In genomic region chr17:49849711-49850610, GRCh38 we compare ENCODE assay signal across 10 cellular contexts. TPM values are rescaled to one million over a fixed set of nuclear protein-coding genes. Genes with fewer than 3 reads are reported as not detected.
DNase-seq lines count a peak whose midpoint lies in the region; ATAC-seq and TF ChIP-seq lines count a peak whose summit lies in the region.
"Had no signal": no experiment of that assay in that cellular context is flagged by ENCODE, and none has a peak within 500 bp of the region (broad histone marks: within the 10 kb centered on the region; RNA-seq: fewer than 3 reads in every experiment).

No MANE protein-coding gene starts in this region.

- H3K27me3 ChIP-seq in breast epithelium, result no peaks in the 10 kb centered on the region
- peaks cover 8 to 16% of the 10 kb centered on the region in 2 experiments for H3K27me3 ChIP-seq in mesenchymal stem cell (ENCODE audit: control insufficient read depth in 1 of 2, insufficient read depth in 1 of 2, low read length in 2 of 2)
- peaks cover 0 to 10% (median 0%) of the 10 kb centered on the region in 45 donors for H3K27me3 ChIP-seq in dorsolateral prefrontal cortex

- H3K9me3 ChIP-seq in breast epithelium (no peaks in the 10 kb centered on the region), mesenchymal stem cell (ENCODE audit: control insufficient read depth, low read length) (no peaks in the 10 kb centered on the region)
- H3K9me3 ChIP-seq: left lung had no signal

- H3K36me3 ChIP-seq in breast epithelium (no peaks in the 10 kb centered on the region), mesenchymal stem cell (ENCODE audit: control insufficient read depth in 1 of 2, insufficient read depth in 2 of 2, low read depth in 1 of 2, low read length in 2 of 2) (peaks cover 0 to 36% of the 10 kb centered on the region in 2 experiments)

- H4K8ac ChIP-seq in mesenchymal stem cell (ENCODE audit: low read length), result no peak overlapping the region

- no peak overlapping the region for H3K18ac ChIP-seq in mesenchymal stem cell (ENCODE audit: low read depth in 1 of 2, low read length in 2 of 2)

- H3K79me1 ChIP-seq in mesenchymal stem cell (replicated peaks; ENCODE audit: low read length, poor library complexity, severe bottlenecking), result peaks cover 4% of the 10 kb centered on the region

- no peak overlapping the region for H2AFZ ChIP-seq in mesenchymal stem cell (ENCODE audit: low read depth, low read length)

- H2BK120ac ChIP-seq in mesenchymal stem cell (ENCODE audit: low read depth, low read length), result no peak overlapping the region

- intact Hi-C loops in MCF 10A (cut with micrococcal nuclease), result no loop called here
- intact Hi-C loops in breast epithelium (cut with DNase I; ENCODE audit: low total_unique reads), result loop anchor here (10.0 kb wide), 2 partner anchors 145 to 275 kb away; partner anchors contain the start of genes NXPH3 and SLC35B1
- intact Hi-C loops in dorsolateral prefrontal cortex (cut with DNase I), result no loop called here

- 89% methylated on average over 11 of the region's 11 CpGs for WGBS in mesenchymal stem cell

- DNase-seq in MCF 10A (ENCODE audit: unreplicated experiment) (no peak), breast epithelium (ENCODE audit: low spot score in 2 of 2) (no peak), mesenchymal stem cell (no peak), type B pancreatic cell (ENCODE audit: extremely low spot score, unreplicated experiment) (no peak), NCI-H1048 (lab: John Stamatoyannopoulos, UW) (no peak), dorsolateral prefrontal cortex (no peak)
- DNase-seq in activated CD4-positive, alpha-beta memory T cell treated with anti-CD3 and anti-CD28 coated beads, Interleukin-2, amount 10 ng/mL, durations not matched to agents 7 days and 5 days, result no peak

- no peak overlapping the region for H3K23ac ChIP-seq in mesenchymal stem cell (ENCODE audit: low read length in 2 of 2)

- peaks cover 5 to 6% of the 10 kb centered on the region in 2 donors for H3K4me1 ChIP-seq in breast epithelium
- peaks cover 13% of the 10 kb centered on the region for H3K4me1 ChIP-seq in mesenchymal stem cell (ENCODE audit: control insufficient read depth, insufficient read depth, low read depth, low read length)

- peak overlapping the region; percentile 69 for H2AK5ac ChIP-seq in mesenchymal stem cell (ENCODE audit: low read length, severe bottlenecking)

- no peaks in the 10 kb centered on the region for H3K36me3 Mint-ChIP-seq in MCF 10A (ENCODE audit: insufficient read depth, unreplicated experiment)
- no peaks in the 10 kb centered on the region for H3K36me3 Mint-ChIP-seq in activated CD4-positive, alpha-beta memory T cell treated with anti-CD3 and anti-CD28 coated beads, Interleukin-2, amount 10 ng/mL, durations not matched to agents 7 days and 5 days (ENCODE audit: low read depth)
- peaks cover 3% of the 10 kb centered on the region for H3K36me3 Mint-ChIP-seq in type B pancreatic cell

- H3K14ac ChIP-seq in mesenchymal stem cell (ENCODE audit: low read length in 2 of 2), result no peak overlapping the region

- no peak overlapping the region for H2BK12ac ChIP-seq in mesenchymal stem cell (ENCODE audit: low read length in 2 of 2)

- no peak for ATAC-seq in HG03442 (IDR thresholded peaks at IDR 0.05; ENCODE audit: unreplicated experiment)

- H3K4me3 ChIP-seq in breast epithelium (no peak overlapping the region), mesenchymal stem cell (ENCODE audit: insufficient read depth in 1 of 2, low read depth in 1 of 2, low read length in 2 of 2) (no peak overlapping the region), dorsolateral prefrontal cortex (peak overlapping the region in 5 of 59 donors; percentile 1 to 68 (median 66))

- TF ChIP-seq CTCF in MCF 10A (IDR thresholded peaks at IDR 0.05; ENCODE audit: unreplicated experiment), result no peak
- TF ChIP-seq CTCF in breast epithelium (IDR thresholded peaks at IDR 0.05), result no peak
- no peak for TF ChIP-seq CTCF in type B pancreatic cell (conservative IDR thresholded peaks at IDR 0.05)
- TF ChIP-seq CTCF in dorsolateral prefrontal cortex (IDR thresholded peaks at IDR 0.05 in 54 of 56, conservative IDR thresholded peaks at IDR 0.05 in 2 of 56; ENCODE audit: low read depth in 1 of 56, partially characterized antibody in 56 of 56), result no peak

- no peak overlapping the region for H2BK5ac ChIP-seq in mesenchymal stem cell (ENCODE audit: low read depth, low read length, poor library complexity, severe bottlenecking)

- H3K4me2 ChIP-seq in mesenchymal stem cell (ENCODE audit: low read length, poor library complexity, severe bottlenecking), result peak overlapping the region; percentile 91

- H3K27ac ChIP-seq in breast epithelium (no peak overlapping the region), mesenchymal stem cell (ENCODE audit: low read length, poor library complexity, severe bottlenecking) (no peak overlapping the region), dorsolateral prefrontal cortex (no peak overlapping the region)
- H3K27ac ChIP-seq: left lung had no signal

- H3K9me3 Mint-ChIP-seq in MCF 10A (ENCODE audit: unreplicated experiment) (no peaks in the 10 kb centered on the region), type B pancreatic cell (no peaks in the 10 kb centered on the region)
- no peaks in the 10 kb centered on the region for H3K9me3 Mint-ChIP-seq in activated CD4-positive, alpha-beta memory T cell treated with anti-CD3 and anti-CD28 coated beads, Interleukin-2, amount 10 ng/mL, durations not matched to agents 7 days and 5 days

- no peak overlapping the region for H2BK15ac ChIP-seq in mesenchymal stem cell (ENCODE audit: low read depth, poor library complexity, severe bottlenecking)

- no peak overlapping the region for H4K91ac ChIP-seq in mesenchymal stem cell (ENCODE audit: low read length)

- no peak for TF ChIP-seq POLR2A in breast epithelium (IDR thresholded peaks at IDR 0.05)

- no peaks in the 10 kb centered on the region for H3K4me1 Mint-ChIP-seq in MCF 10A (ENCODE audit: insufficient read depth, unreplicated experiment)
- peaks cover 23% of the 10 kb centered on the region for H3K4me1 Mint-ChIP-seq in activated CD4-positive, alpha-beta memory T cell treated with anti-CD3 and anti-CD28 coated beads, Interleukin-2, amount 10 ng/mL, durations not matched to agents 7 days and 5 days
- H3K4me1 Mint-ChIP-seq in type B pancreatic cell (ENCODE audit: unreplicated experiment), result peaks cover 13% of the 10 kb centered on the region

- H3K4me3 Mint-ChIP-seq in MCF 10A (ENCODE audit: unreplicated experiment) (peak overlapping the region; percentile 65), type B pancreatic cell (peak overlapping the region; percentile 86)
- peak overlapping the region; percentile 88 for H3K4me3 Mint-ChIP-seq in activated CD4-positive, alpha-beta memory T cell treated with anti-CD3 and anti-CD28 coated beads, Interleukin-2, amount 10 ng/mL, durations not matched to agents 7 days and 5 days

- CTCF ChIA-PET in MCF 10A (lab: Yijun Ruan, JAX), result interaction anchor here (0.6 to 1.5 kb wide), 3 partner anchors 102 to 147 kb away, joined by 3 to 10 read pairs (median 4); no protein-coding TSS in a partner anchor
- CTCF ChIA-PET in activated CD4-positive, alpha-beta memory T cell treated with anti-CD3 and anti-CD28 coated beads, Interleukin-2, amount 10 ng/mL, durations not matched to agents 7 days and 5 days (lab: Charles Lee), result interaction anchor here (0.6 to 1.4 kb wide), 6 partner anchors 53 to 294 kb away, joined by 3 to 6 read pairs (median 3); partner anchors contain the start of gene SLC35B1

- H3K27me3 Mint-ChIP-seq in MCF 10A (ENCODE audit: insufficient read depth, unreplicated experiment) (peaks cover 33% of the 10 kb centered on the region), type B pancreatic cell (peaks cover 76% of the 10 kb centered on the region)
- H3K27me3 Mint-ChIP-seq in activated CD4-positive, alpha-beta memory T cell treated with anti-CD3 and anti-CD28 coated beads, Interleukin-2, amount 10 ng/mL, durations not matched to agents 7 days and 5 days, result peaks cover 8% of the 10 kb centered on the region

- BruUV-seq in MCF 10A (replicated peaks; lab: Mats Ljungman, UMichigan), result no TSS peak

- no peak overlapping the region for H3K27ac Mint-ChIP-seq in MCF 10A (ENCODE audit: low read depth, unreplicated experiment)
- no peak overlapping the region for H3K27ac Mint-ChIP-seq in activated CD4-positive, alpha-beta memory T cell treated with anti-CD3 and anti-CD28 coated beads, Interleukin-2, amount 10 ng/mL, durations not matched to agents 7 days and 5 days
- H3K27ac Mint-ChIP-seq in type B pancreatic cell, result peak overlapping the region; percentile 61

- H3K9ac ChIP-seq in mesenchymal stem cell (ENCODE audit: low read length), result no peak overlapping the region

- POLR2A ChIA-PET in MCF 10A (lab: Yijun Ruan, JAX), result interaction anchor here (0.5 to 0.6 kb wide), 2 partner anchors 28 to 415 kb away, joined by 3 to 4 read pairs; no protein-coding TSS in a partner anchor
- POLR2A ChIA-PET in activated CD4-positive, alpha-beta memory T cell treated with anti-CD3 and anti-CD28 coated beads, Interleukin-2, amount 10 ng/mL, durations not matched to agents 7 days and 5 days (lab: Charles Lee), result interaction anchor here (0.6 to 1.4 kb wide), 3 partner anchors 32 to 142 kb away, joined by 3 read pairs; partner anchors contain the start of gene SLC35B1

- no peak overlapping the region for H3K4ac ChIP-seq in mesenchymal stem cell (ENCODE audit: low read depth in 1 of 2, low read length in 2 of 2)

RNA-seq across cellular contexts. Expression of gene TAC4, which starts 2.1 kb away (rescaled TPM):
- total RNA-seq in MCF 10A (2022), result not detected in 2 replicates
- not detected for total RNA-seq in breast epithelium
- total RNA-seq in activated CD4-positive, alpha-beta memory T cell treated with anti-CD3 and anti-CD28 coated beads, Interleukin-2, amount 10 ng/mL, durations not matched to agents 7 days and 5 days, result not detected
- polyA plus RNA-seq in mesenchymal stem cell (2013, experiment 1 of 2), result not detected
- not detected for polyA plus RNA-seq in mesenchymal stem cell (2013, experiment 2 of 2)
- total RNA-seq in type B pancreatic cell (ENCODE audit: low replicate concordance), result not detected in 2 replicates
- total RNA-seq in dorsolateral prefrontal cortex, result 1 to 10 TPM in 1 of 120 experiments, under 1 TPM in 1, not detected in 118; 0.97 to 1.3 TPM
- total RNA-seq: glomerular endothelial cell, left lung had no signal
